22 cellular contexts compared by ENCODE assay signal in genomic region chr15:47414207-47414606, GRCh38.
DNase-seq lines count a peak whose midpoint lies in the region; ATAC-seq and TF ChIP-seq lines count a peak whose summit lies in the region.
"Had no signal": no experiment of that assay in that cellular context is flagged by ENCODE, and none has a peak within 500 bp of the region (broad histone marks: within the 10 kb centered on the region; RNA-seq: fewer than 3 reads in every experiment).

No MANE protein-coding gene starts in this region.

- H3K9me1 ChIP-seq in IMR-90 (ENCODE audit: insufficient read depth, low read length), result no peaks in the 10 kb centered on the region

- TF ChIP-seq POLR2A in IMR-90 (IDR thresholded peaks at IDR 0.05; ENCODE audit: low read depth, low read length), result no peak
- no peak for TF ChIP-seq POLR2A in testis (IDR thresholded peaks at IDR 0.05)
- TF ChIP-seq POLR2A in transverse colon (IDR thresholded peaks at IDR 0.05), result no peak

- BruUV-seq in A673 (replicated peaks; lab: Mats Ljungman, UMichigan) (no TSS peak), IMR-90 (replicated peaks; lab: Mats Ljungman, UMichigan) (no TSS peak), MCF 10A (replicated peaks; lab: Mats Ljungman, UMichigan) (no TSS peak)

- TF ChIP-seq EP300 in SK-N-SH (IDR thresholded peaks at IDR 0.05; ENCODE audit: borderline replicate concordance in 1 of 2, low read depth in 1 of 2, low read length in 1 of 2) (peak in 1 of 2 experiments; percentile 13; a peak in 1 of 4 replicates), transverse colon (IDR thresholded peaks at IDR 0.05; ENCODE audit: low read depth) (no peak)

- intact Hi-C loops in A673 (cut with micrococcal nuclease; ENCODE audit: unreplicated experiment), result no loop called here
- intact Hi-C loops in IMR-90 (cut with micrococcal nuclease), result no loop called here
- intact Hi-C loops in testis (cut with DNase I; ENCODE audit: low total_unique reads), result no loop called here
- intact Hi-C loops in transverse colon (cut with DNase I; ENCODE audit: low total_unique reads), result no loop called here
- intact Hi-C loops in MCF 10A (cut with micrococcal nuclease), result no loop called here

- ATAC-seq in IMR-90 (ENCODE audit: low read depth) (no peak), GM18868 (IDR thresholded peaks at IDR 0.05; ENCODE audit: unreplicated experiment) (no peak)
- ATAC-seq: A549; CD8-positive, alpha-beta T cell had no signal

- TF ChIP-seq RAD21 in IMR-90 (IDR thresholded peaks at IDR 0.05; ENCODE audit: low read length), result no peak
- no peak for TF ChIP-seq RAD21 in SK-N-SH (IDR thresholded peaks at IDR 0.05; ENCODE audit: low read length)

- no peak overlapping the region for H2AK5ac ChIP-seq in IMR-90 (ENCODE audit: low read depth, low read length)

- H3K36me3 ChIP-seq in A673 (ENCODE audit: insufficient read depth, low read length, poor library complexity, severe bottlenecking) (no peaks in the 10 kb centered on the region), IMR-90 (ENCODE audit: control insufficient read depth, insufficient read depth, low read length) (no peaks in the 10 kb centered on the region), SK-N-SH (replicated peaks in 1 of 2; ENCODE audit: control insufficient read depth in 1 of 2, insufficient read depth in 2 of 2, low read length in 1 of 2) (no peaks in the 10 kb centered on the region), testis (ENCODE audit: low read depth, missing control alignments) (no peaks in the 10 kb centered on the region), transverse colon (no peaks in the 10 kb centered on the region)
- H3K36me3 ChIP-seq: BLaER1 treated with 17β-estradiol and CSF1 and Interleukin-3, amounts not matched to agents 10 nM and 100 nM had no signal

- H3K18ac ChIP-seq in IMR-90 (ENCODE audit: low read depth, low read length), result no peak overlapping the region

- H3K79me2 ChIP-seq in SK-N-SH (ENCODE audit: insufficient read depth), result no peaks in the 10 kb centered on the region

- H3K4ac ChIP-seq in IMR-90 (ENCODE audit: low read depth, low read length), result peak overlapping the region; percentile 37; the same call in 1 of the 2 replicates

- H4K8ac ChIP-seq in IMR-90 (ENCODE audit: low read depth in 2 of 2, low read length in 2 of 2), result no peak overlapping the region

- in situ Hi-C loops in IMR-90 (cut with MboI; ENCODE audit: low sequenced_read_pairs) (no loop called here), transverse colon (cut with MboI; ENCODE audit: low pct_ligation_motif_present in 1 of 4, low pct_unique_long_range_greater_than_20kb in 1 of 4, low sequenced_read_pairs in 3 of 4) (no loop called here)

- no peaks in the 10 kb centered on the region for H3K79me1 ChIP-seq in IMR-90 (ENCODE audit: low read depth in 1 of 2, low read length in 2 of 2)

- H3K4me1 ChIP-seq in A673 (ENCODE audit: insufficient read depth, low read length, poor library complexity, severe bottlenecking) (peaks cover 71% of the 10 kb centered on the region), IMR-90 (ENCODE audit: control insufficient read depth, insufficient read depth, low read length) (peaks cover 15% of the 10 kb centered on the region), SK-N-SH (ENCODE audit: control insufficient read depth in 1 of 2, insufficient read depth in 2 of 2, low read depth in 1 of 2, low read length in 1 of 2) (peaks cover 19 to 42% of the 10 kb centered on the region in 2 experiments; a peak in 3 of 4 replicates), testis (peaks cover 10% of the 10 kb centered on the region), transverse colon (no peaks in the 10 kb centered on the region)
- H3K4me1 ChIP-seq: A549 had no signal

- POLR2A ChIA-PET in A673 (lab: Charles Lee; ENCODE audit: low non-redundant PET) (no interaction called here), IMR-90 (lab: Charles Lee; ENCODE audit: unreplicated experiment) (no interaction called here), SK-N-SH (lab: Yijun Ruan, JAX) (no interaction called here), MCF 10A (lab: Yijun Ruan, JAX) (no interaction called here)

- CTCF ChIA-PET in A673 (lab: Charles Lee) (no interaction called here), IMR-90 (lab: Yijun Ruan, JAX) (no interaction called here), SK-N-SH (lab: Yijun Ruan, JAX) (no interaction called here), MCF 10A (lab: Yijun Ruan, JAX) (interaction anchor here (1.1 kb wide), 1 partner anchor 58 kb away, joined by 3 read pairs; no protein-coding TSS in a partner anchor)

- no peaks in the 10 kb centered on the region for H3K27me3 Mint-ChIP-seq in MCF 10A (ENCODE audit: insufficient read depth, unreplicated experiment)
- H3K27me3 Mint-ChIP-seq: B cell, IgD-negative memory B cell had no signal

- no peaks in the 10 kb centered on the region for H3K36me3 Mint-ChIP-seq in MCF 10A (ENCODE audit: insufficient read depth, unreplicated experiment)
- H3K36me3 Mint-ChIP-seq: CD8-positive, alpha-beta T cell; IgD-negative memory B cell had no signal

- no peak overlapping the region for H3K56ac ChIP-seq in IMR-90 (ENCODE audit: extremely low read depth, insufficient read depth, low read length)

- no peak overlapping the region for H2BK5ac ChIP-seq in IMR-90 (ENCODE audit: low read depth, low read length, poor library complexity, severe bottlenecking)

- peak overlapping the region; percentile 76 for H2BK20ac ChIP-seq in IMR-90 (ENCODE audit: low read depth, low read length)

- H3K4me3 ChIP-seq in A673 (ENCODE audit: low read depth, low read length, poor library complexity, severe bottlenecking) (no peak overlapping the region), IMR-90 (ENCODE audit: insufficient read depth, low read depth, low read length) (no peak overlapping the region), SK-N-SH (ENCODE audit: low read depth in 2 of 2, low read length in 1 of 2) (no peak overlapping the region), testis (no peak overlapping the region), transverse colon (no peak overlapping the region)
- H3K4me3 ChIP-seq: A549; BLaER1 treated with 17β-estradiol and CSF1 and Interleukin-3, amounts not matched to agents 10 nM and 100 nM had no signal

- no peak overlapping the region for H2BK15ac ChIP-seq in IMR-90 (ENCODE audit: low read depth, low read length)

- H4K91ac ChIP-seq in IMR-90 (ENCODE audit: insufficient read depth, low read depth, low read length), result no peak overlapping the region; the same call in 1 of the 2 replicates

- peak overlapping the region; percentile 55 for H3K14ac ChIP-seq in IMR-90 (replicated peaks; ENCODE audit: low read depth, low read length)

- H3K27ac ChIP-seq in A673 (ENCODE audit: low read depth, low read length, poor library complexity, severe bottlenecking) (peak overlapping the region; percentile 89), IMR-90 (ENCODE audit: insufficient read depth, low read length) (no peak overlapping the region), SK-N-SH (ENCODE audit: low read depth in 2 of 2, low read length in 1 of 2) (no peak overlapping the region), testis (no peak overlapping the region), transverse colon (no peak overlapping the region)
- H3K27ac ChIP-seq: 22Rv1; A549; BLaER1 treated with 17β-estradiol and CSF1 and Interleukin-3, amounts not matched to agents 10 nM and 100 nM; HL-60 had no signal

- H3K27me3 ChIP-seq in A673 (replicated peaks; ENCODE audit: insufficient read depth, low read depth, low read length, poor library complexity) (no peaks in the 10 kb centered on the region), IMR-90 (ENCODE audit: control insufficient read depth, insufficient read depth, low read length) (no peaks in the 10 kb centered on the region), SK-N-SH (ENCODE audit: insufficient read depth) (no peaks in the 10 kb centered on the region), testis (no peaks in the 10 kb centered on the region), transverse colon (no peaks in the 10 kb centered on the region)
- H3K27me3 ChIP-seq: BLaER1 treated with 17β-estradiol and CSF1 and Interleukin-3, amounts not matched to agents 10 nM and 100 nM had no signal

- H3F3A ChIP-seq in SK-N-SH (replicated peaks; ENCODE audit: insufficient read depth), result no peaks in the 10 kb centered on the region

- DNase-seq in A673 (ENCODE audit: low spot score), result peak; percentile 50
- no peak for DNase-seq in IMR-90
- DNase-seq in SK-N-SH, result no peak
- DNase-seq in fibroblast of gingiva (ENCODE audit: low read depth), result peak; percentile 24
- no peak for DNase-seq in testis
- no peak for DNase-seq in transverse colon
- no peak for DNase-seq in MCF 10A (ENCODE audit: unreplicated experiment)
- DNase-seq: CD8-positive, alpha-beta T cell; COR-L47; DMS153; DMS79; GDM1; HCEC 1CT; HFFc6; KBM-7 had no signal

- H2BK120ac ChIP-seq in IMR-90 (ENCODE audit: low read depth, low read length), result peak overlapping the region; percentile 70; the same call in 1 of the 2 replicates

- H3K9me2 ChIP-seq in SK-N-SH, result no peaks in the 10 kb centered on the region

- H3K9me3 ChIP-seq in A673 (ENCODE audit: low read depth, low read length, poor library complexity, severe bottlenecking), result no peaks in the 10 kb centered on the region
- no peaks in the 10 kb centered on the region for H3K9me3 ChIP-seq in IMR-90 (ENCODE audit: control insufficient read depth, insufficient read depth, low read length)
- H3K9me3 ChIP-seq in SK-N-SH, result no peaks in the 10 kb centered on the region
- no peaks in the 10 kb centered on the region for H3K9me3 ChIP-seq in testis
- no peaks in the 10 kb centered on the region for H3K9me3 ChIP-seq in transverse colon
- H3K9me3 ChIP-seq: A549; BLaER1 treated with 17β-estradiol and CSF1 and Interleukin-3, amounts not matched to agents 10 nM and 100 nM had no signal

- WGBS in IMR-90 (ENCODE audit: extremely low coverage in 2 of 2, insufficient read length in 1 of 2), 2 experiments, result no CpG with 5 or more reads among the region's 2 CpGs
- WGBS in SK-N-SH (ENCODE audit: low lambda C conversion rate), result 23% methylated on average over 2 of the region's 2 CpGs
- WGBS in testis, 2 donors, result 82 to 86% methylated on average over 2 of the region's 2 CpGs
- WGBS in transverse colon (ENCODE audit: low coverage in 1 of 2), 2 donors, result 60 to 73% methylated on average over 2 of the region's 2 CpGs

- H2AFZ ChIP-seq in IMR-90 (replicated peaks; ENCODE audit: low read length, poor library complexity), result no peak overlapping the region
- 0 out of 2 replicates have a peak overlapping the region, but pooled peaks have one; percentile 14 for H2AFZ ChIP-seq in SK-N-SH (ENCODE audit: low read depth)

- H3K9ac ChIP-seq in IMR-90 (ENCODE audit: low read depth, low read length) (no peak overlapping the region), SK-N-SH (no peak overlapping the region)
- H3K9ac ChIP-seq: BLaER1 treated with 17β-estradiol and CSF1 and Interleukin-3, amounts not matched to agents 10 nM and 100 nM had no signal

- H4K20me1 ChIP-seq in IMR-90 (ENCODE audit: insufficient read depth, low read length), result no peaks in the 10 kb centered on the region
- no peaks in the 10 kb centered on the region for H4K20me1 ChIP-seq in SK-N-SH (ENCODE audit: insufficient read depth)
- H4K20me1 ChIP-seq: BLaER1 treated with 17β-estradiol and CSF1 and Interleukin-3, amounts not matched to agents 10 nM and 100 nM had no signal

- no peak overlapping the region for H3K27ac Mint-ChIP-seq in MCF 10A (ENCODE audit: low read depth, unreplicated experiment)
- H3K27ac Mint-ChIP-seq: B cell; CD8-positive, alpha-beta T cell; HFFc6; IgD-negative memory B cell had no signal

- H3K4me2 ChIP-seq in IMR-90 (ENCODE audit: low read depth, low read length), result no peak overlapping the region
- H3K4me2 ChIP-seq in SK-N-SH, result no peak overlapping the region
- H3K4me2 ChIP-seq: A549; BLaER1 treated with 17β-estradiol and CSF1 and Interleukin-3, amounts not matched to agents 10 nM and 100 nM had no signal

- H2AK9ac ChIP-seq in IMR-90 (replicated peaks; ENCODE audit: low read depth, low read length, poor library complexity), result no peak overlapping the region

- no peaks in the 10 kb centered on the region for H3K9me3 Mint-ChIP-seq in MCF 10A (ENCODE audit: unreplicated experiment)
- H3K9me3 Mint-ChIP-seq: CD8-positive, alpha-beta T cell; HFFc6 had no signal

- H3K4me1 Mint-ChIP-seq in MCF 10A (ENCODE audit: insufficient read depth, unreplicated experiment), result no peaks in the 10 kb centered on the region
- H3K4me1 Mint-ChIP-seq: B cell, IgD-negative memory B cell had no signal

- dilution Hi-C loops in IMR-90 (cut with HindIII; ENCODE audit: low sequenced_read_pairs, unreplicated experiment), result no loop called here

- TF ChIP-seq CTCF in A673 (conservative IDR thresholded peaks at IDR 0.05; ENCODE audit: low read depth, low read length) (no peak), IMR-90 (conservative IDR thresholded peaks at IDR 0.05; ENCODE audit: low read depth, low read length) (no peak), SK-N-SH (IDR thresholded peaks at IDR 0.05) (no peak), testis (IDR thresholded peaks at IDR 0.05) (no peak), transverse colon (IDR thresholded peaks at IDR 0.05) (no peak), MCF 10A (IDR thresholded peaks at IDR 0.05; ENCODE audit: unreplicated experiment) (no peak)

- H3K23ac ChIP-seq in IMR-90 (ENCODE audit: low read depth, low read length), result peak overlapping the region; percentile 50; the same call in 1 of the 2 replicates

- no peak overlapping the region for H3K4me3 Mint-ChIP-seq in MCF 10A (ENCODE audit: unreplicated experiment)
- H3K4me3 Mint-ChIP-seq: B cell; CD8-positive, alpha-beta T cell; HFFc6; IgD-negative memory B cell had no signal

- H4K5ac ChIP-seq in IMR-90 (ENCODE audit: low read depth, low read length), result no peak overlapping the region

Comparison
In these comparisons a context has a peak if more than half of its experiments do, and no peak if none do; other contexts are left out.
1. DNase-seq: peak in A673 (single experiment) and fibroblast of gingiva (single experiment); none in IMR-90 (single experiment), SK-N-SH (single experiment), testis (single experiment), transverse colon (single experiment) and MCF 10A (single experiment).